Comparison of ENCODE assay signal across 8 cellular contexts in the genomic region with DNA sequence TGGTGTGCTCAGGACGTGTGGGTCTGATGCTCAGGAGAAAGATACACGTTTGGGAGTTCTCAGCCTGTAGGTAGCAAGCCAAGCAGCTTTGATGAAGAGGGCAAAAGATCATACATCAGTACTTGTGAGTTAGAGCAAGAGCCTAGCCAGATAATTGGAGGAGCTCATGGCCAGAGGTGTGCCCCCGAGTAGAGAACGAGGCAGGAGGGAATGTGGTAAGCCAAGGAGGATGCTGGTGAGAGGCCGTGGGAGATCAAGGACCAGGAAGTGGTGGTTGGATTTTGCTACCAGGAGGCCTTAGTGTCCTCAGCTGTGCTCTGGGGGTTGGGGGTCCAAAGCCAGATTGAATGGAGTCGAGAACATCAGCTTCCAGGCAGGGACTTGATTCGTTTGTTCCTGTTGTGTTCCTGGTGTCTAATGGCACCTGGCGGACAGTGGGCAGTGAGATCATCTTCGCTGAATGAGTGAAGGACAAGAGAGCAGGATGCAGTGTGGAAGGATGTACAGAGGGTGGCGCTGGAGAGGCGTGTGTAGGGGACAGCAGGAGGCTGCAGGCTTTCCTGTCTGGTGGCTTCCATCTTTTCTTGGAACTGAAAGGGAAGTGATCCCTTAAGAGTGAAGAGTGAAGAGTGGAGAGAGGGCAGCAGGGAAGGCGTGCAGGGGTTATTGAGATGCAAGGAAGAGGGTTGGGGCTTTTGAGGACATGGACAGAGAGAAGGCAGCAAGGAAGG. TPM values are rescaled to one million over a fixed set of nuclear protein-coding genes. Genes with fewer than 3 reads are reported as not detected.
A peak's percentile ranks its signal among the peaks of the same experiment; 100 is the strongest.
DNase-seq lines count a peak whose midpoint lies in the region; ATAC-seq and TF ChIP-seq lines count a peak whose summit lies in the region.

No MANE protein-coding gene starts in this region.

- TF ChIP-seq CTCF in ascending aorta (IDR thresholded peaks at IDR 0.05) (peak; percentile 30 to 41 (median 39)), type B pancreatic cell (conservative IDR thresholded peaks at IDR 0.05) (peak; percentile 65)

- peaks cover 4% of the 10 kb centered on the region for H3K4me1 Mint-ChIP-seq in type B pancreatic cell (ENCODE audit: unreplicated experiment)

- peaks cover 14% of the 10 kb centered on the region for H3K36me3 Mint-ChIP-seq in type B pancreatic cell

- no peak overlapping the region for H3K27ac Mint-ChIP-seq in type B pancreatic cell

- no peak overlapping the region for H3K4me3 ChIP-seq in ascending aorta

- no peaks in the 10 kb centered on the region for H3K27me3 Mint-ChIP-seq in type B pancreatic cell

- DNase-seq in stimulated activated CD4-positive, alpha-beta T cell treated with anti-CD3 and anti-CD28 coated beads, Interleukin-1b, Interleukin-23, amount 100 ng/mL, for 48 hours = peak; percentile 41
- no peak for DNase-seq in stimulated activated CD4-positive, alpha-beta T cell treated with anti-CD3 and anti-CD28 coated beads, Interleukin-4, amount 100 ng/mL, for 1 hour
- DNase-seq in NCI-H748 treated with DMSO at 0.1 percent for 48 hours (lab: John Stamatoyannopoulos, UW) (peak; percentile 3), ascending aorta (ENCODE audit: low spot score in 2 of 2) (no peak), left colon (no peak), type B pancreatic cell (ENCODE audit: extremely low spot score, unreplicated experiment) (no peak)

- H3K4me1 ChIP-seq in ascending aorta = peaks cover 0 to 5% of the 10 kb centered on the region in 2 donors

- no peaks in the 10 kb centered on the region for H3K27me3 ChIP-seq in ascending aorta

- H3K9me3 ChIP-seq in ascending aorta = no peaks in the 10 kb centered on the region

- no peak overlapping the region for H3K4me3 Mint-ChIP-seq in type B pancreatic cell

- H3K27ac ChIP-seq in ascending aorta = no peak overlapping the region

- ATAC-seq in left colon (peak; percentile 62), GM21576 (IDR thresholded peaks at IDR 0.05; ENCODE audit: unreplicated experiment) (no peak), GM21529 (IDR thresholded peaks at IDR 0.05; ENCODE audit: unreplicated experiment) (no peak)

- peaks cover 12 to 34% of the 10 kb centered on the region in 2 donors for H3K36me3 ChIP-seq in ascending aorta

- H3K9me3 Mint-ChIP-seq in type B pancreatic cell = no peaks in the 10 kb centered on the region

- intact Hi-C loops in ascending aorta (cut with DNase I) (no loop called here), left colon (cut with DNase I, micrococcal nuclease) (no loop called here)

RNA-seq across cellular contexts. Expression of a gene that starts 11.6 kb away (rescaled TPM):
- total RNA-seq in ascending aorta = 66.9 TPM
- total RNA-seq in left colon = 10 to 100 TPM; 20.5 to 24.4 TPM
- total RNA-seq in type B pancreatic cell (ENCODE audit: low replicate concordance) = 29.0 and 46.4 TPM in 2 replicates

RNA-seq across cellular contexts. Expression of a gene that starts 13.9 kb away (rescaled TPM):
- 39.0 TPM for total RNA-seq in ascending aorta
- total RNA-seq in left colon = 10 to 100 TPM; 12.9 to 21.0 TPM
- total RNA-seq in type B pancreatic cell (ENCODE audit: low replicate concordance) = 18.7 and 19.4 TPM in 2 replicates

RNA-seq across cellular contexts. Expression of a gene that starts 22.6 kb away (rescaled TPM):
- 8.3 TPM for total RNA-seq in ascending aorta
- total RNA-seq in left colon = 10 to 100 TPM; 12.2 to 15.0 TPM
- 19.3 and 25.0 TPM in 2 replicates for total RNA-seq in type B pancreatic cell (ENCODE audit: low replicate concordance)

RNA-seq across cellular contexts. Expression of a gene that starts 38.6 kb away (rescaled TPM):
- 0.21 TPM for total RNA-seq in ascending aorta
- total RNA-seq in left colon = 1 to 10 TPM in 1 of 2 donors, under 1 TPM in 1; 0.24 to 1.7 TPM
- 2.5 and 3.1 TPM in 2 replicates for total RNA-seq in type B pancreatic cell (ENCODE audit: low replicate concordance)

RNA-seq across cellular contexts. Expression of a gene that starts 41.1 kb away (rescaled TPM):
- total RNA-seq in ascending aorta (46.2 TPM), left colon (10 to 100 TPM; 22.3 to 23.5 TPM), type B pancreatic cell (ENCODE audit: low replicate concordance) (26.3 and 35.0 TPM in 2 replicates)

Comparison
In these comparisons a context has a peak if more than half of its experiments do, and no peak if none do; other contexts are left out.
1. DNase-seq: peak in stimulated activated CD4-positive, alpha-beta T cell treated with anti-CD3 and anti-CD28 coated beads, Interleukin-1b, Interleukin-23, amount 100 ng/mL, for 48 hours (single experiment) and NCI-H748 treated with DMSO at 0.1 percent for 48 hours (single experiment); none in stimulated activated CD4-positive, alpha-beta T cell treated with anti-CD3 and anti-CD28 coated beads, Interleukin-4, amount 100 ng/mL, for 1 hour (single experiment), ascending aorta (0 of 2), left colon (0 of 2) and type B pancreatic cell (single experiment).